8 cellular contexts compared by ENCODE assay signal in genomic region chr3:100335137-100335833, GRCh38. TPM values are rescaled to one million over a fixed set of nuclear protein-coding genes. Genes with fewer than 3 reads are reported as not detected.
DNase-seq lines count a peak whose midpoint lies in the region; ATAC-seq, FAIRE-seq and TF ChIP-seq lines count a peak whose summit lies in the region.

No MANE protein-coding gene starts in this region.

- H4K20me1 ChIP-seq in SU-DHL-6 (ENCODE audit: low read depth, low read length) = no peaks in the 10 kb centered on the region

- H3K9me3 ChIP-seq in SU-DHL-6 (ENCODE audit: insufficient read depth, low read length) = no peaks in the 10 kb centered on the region
- H3K9me3 ChIP-seq in duodenal mucosa (ENCODE audit: control insufficient read depth in 1 of 2, low read length in 2 of 2) = no peaks in the 10 kb centered on the region
- H3K9me3 ChIP-seq in mesenchymal stem cell (ENCODE audit: control insufficient read depth, low read length) = no peaks in the 10 kb centered on the region
- no peaks in the 10 kb centered on the region for H3K9me3 ChIP-seq in testis

- H3K4me2 ChIP-seq in SU-DHL-6 (ENCODE audit: low read depth, low read length, poor library complexity, severe bottlenecking) (peak overlapping the region; percentile 96), mesenchymal stem cell (ENCODE audit: low read length, poor library complexity, severe bottlenecking) (peak overlapping the region; percentile 79)

- peak overlapping the region; percentile 75 to 87 for H3K4ac ChIP-seq in mesenchymal stem cell (ENCODE audit: low read depth in 1 of 2, low read length in 2 of 2)

- peak overlapping the region; percentile 62 for H3K27ac ChIP-seq in HL-60 (replicated peaks)
- H3K27ac ChIP-seq in SU-DHL-6 (ENCODE audit: low read depth, low read length) = peak overlapping the region; percentile 74
- peak overlapping the region; percentile 54 for H3K27ac ChIP-seq in duodenal mucosa (ENCODE audit: low read depth, low read length)
- H3K27ac ChIP-seq in mesenchymal stem cell (ENCODE audit: low read length, poor library complexity, severe bottlenecking) = no peak overlapping the region
- peak overlapping the region; percentile 51 to 88 for H3K27ac ChIP-seq in testis

- H3K9me2 ChIP-seq in SU-DHL-6 (replicated peaks; ENCODE audit: insufficient read depth, low read length) = no peaks in the 10 kb centered on the region

- DNase-seq in COLO829 (ENCODE audit: low spot score) (peak; percentile 36), HL-60 (ENCODE audit: low read depth in 1 of 2, low spot score in 1 of 2) (peak; percentile 48 to 55), mesenchymal stem cell (peak; percentile 18), testis (peak; percentile 22), D721Med (ENCODE audit: insufficient read length, low spot score) (no peak)

- no peak for TF ChIP-seq CTCF in HL-60 (IDR thresholded peaks at IDR 0.05; ENCODE audit: insufficient read depth, low read length)
- TF ChIP-seq CTCF in SU-DHL-6 (IDR thresholded peaks at IDR 0.05; ENCODE audit: insufficient read depth, low read length, poor library complexity, severe bottlenecking) = no peak
- no peak for TF ChIP-seq CTCF in testis (IDR thresholded peaks at IDR 0.05)
- no peak for TF ChIP-seq CTCF in D721Med (IDR thresholded peaks at IDR 0.05; ENCODE audit: insufficient read depth, missing control alignments)

- peak overlapping the region; percentile 41 for H2BK15ac ChIP-seq in mesenchymal stem cell (ENCODE audit: low read depth, poor library complexity, severe bottlenecking)

- H3K4me3 ChIP-seq in HL-60 (replicated peaks; ENCODE audit: insufficient read depth, low read length) (peak overlapping the region; percentile 72), SU-DHL-6 (ENCODE audit: insufficient read depth, low read length, poor library complexity, severe bottlenecking) (peak overlapping the region; percentile 67), duodenal mucosa (ENCODE audit: low read depth in 1 of 2, low read length in 2 of 2) (peak overlapping the region; percentile 73 to 77), mesenchymal stem cell (ENCODE audit: insufficient read depth in 1 of 2, low read depth in 1 of 2, low read length in 2 of 2) (peak overlapping the region; percentile 73 to 77), testis (peak overlapping the region; percentile 63 to 78)

- peak; percentile 44 for ATAC-seq in GM19328 (IDR thresholded peaks at IDR 0.05; ENCODE audit: unreplicated experiment)

- no peak for FAIRE-seq in D721Med (lab: Jason Lieb, UNC)

- H3K18ac ChIP-seq in mesenchymal stem cell (ENCODE audit: low read depth in 1 of 2, low read length in 2 of 2) = peak overlapping the region; percentile 67 to 73

- no peak overlapping the region for H4K91ac ChIP-seq in mesenchymal stem cell (ENCODE audit: low read length)

- peak overlapping the region; percentile 43 for H2AK5ac ChIP-seq in mesenchymal stem cell (ENCODE audit: low read length, severe bottlenecking)

- TF ChIP-seq POLR2A in testis (IDR thresholded peaks at IDR 0.05) = no peak

- H3K79me2 ChIP-seq in SU-DHL-6 (ENCODE audit: insufficient read depth, low read length) = peaks cover 10% of the 10 kb centered on the region

- H3K14ac ChIP-seq in mesenchymal stem cell (ENCODE audit: low read length in 2 of 2) = no peak overlapping the region

- H2BK12ac ChIP-seq in mesenchymal stem cell (ENCODE audit: low read length in 2 of 2) = peak overlapping the region in 1 of 2 experiments; percentile 17

- H3K4me1 ChIP-seq in duodenal mucosa (ENCODE audit: control insufficient read depth in 1 of 2, insufficient read depth in 2 of 2, low read length in 2 of 2) (peaks cover 10 to 16% of the 10 kb centered on the region in 2 donors), mesenchymal stem cell (ENCODE audit: control insufficient read depth, insufficient read depth, low read depth, low read length) (peaks cover 12% of the 10 kb centered on the region), testis (peaks cover 8% of the 10 kb centered on the region)

- H3K36me3 ChIP-seq in SU-DHL-6 (ENCODE audit: low read length) = no peaks in the 10 kb centered on the region
- H3K36me3 ChIP-seq in duodenal mucosa (ENCODE audit: control insufficient read depth in 1 of 2, insufficient read depth in 2 of 2, low read length in 2 of 2) = peaks cover 0 to 9% of the 10 kb centered on the region in 2 donors
- H3K36me3 ChIP-seq in mesenchymal stem cell (ENCODE audit: control insufficient read depth in 1 of 2, insufficient read depth in 2 of 2, low read depth in 1 of 2, low read length in 2 of 2) = peaks cover 11 to 21% of the 10 kb centered on the region in 2 experiments
- no peaks in the 10 kb centered on the region for H3K36me3 ChIP-seq in testis (ENCODE audit: low read depth, missing control alignments)

- intact Hi-C loops in testis (cut with DNase I; ENCODE audit: low total_unique reads) = no loop called here

- H2BK5ac ChIP-seq in mesenchymal stem cell (ENCODE audit: low read depth, low read length, poor library complexity, severe bottlenecking) = no peak overlapping the region

- H3K27me3 ChIP-seq in HL-60 (ENCODE audit: insufficient read depth, poor library complexity, severe bottlenecking) (no peaks in the 10 kb centered on the region), SU-DHL-6 (ENCODE audit: low read length) (no peaks in the 10 kb centered on the region), duodenal mucosa (ENCODE audit: control insufficient read depth in 1 of 2, insufficient read depth in 2 of 2, low read length in 2 of 2) (no peaks in the 10 kb centered on the region), mesenchymal stem cell (ENCODE audit: control insufficient read depth in 1 of 2, insufficient read depth in 1 of 2, low read length in 2 of 2) (no peaks in the 10 kb centered on the region), testis (no peaks in the 10 kb centered on the region)

- H3F3A ChIP-seq in SU-DHL-6 (ENCODE audit: insufficient read depth) = peaks cover 9% of the 10 kb centered on the region; the same call in 1 of the 2 replicates

- H4K8ac ChIP-seq in mesenchymal stem cell (ENCODE audit: low read length) = peak overlapping the region; percentile 94

- peaks cover 22% of the 10 kb centered on the region for H3K79me1 ChIP-seq in mesenchymal stem cell (replicated peaks; ENCODE audit: low read length, poor library complexity, severe bottlenecking)

- H3K23ac ChIP-seq in mesenchymal stem cell (ENCODE audit: low read length in 2 of 2) = peak overlapping the region in 1 of 2 experiments; percentile 6

- H3K9ac ChIP-seq in SU-DHL-6 (ENCODE audit: low read length) (peak overlapping the region; percentile 74), duodenal mucosa (ENCODE audit: low read depth in 1 of 2, low read length in 2 of 2) (peak overlapping the region; percentile 55 to 74), mesenchymal stem cell (ENCODE audit: low read length) (peak overlapping the region; percentile 80)

- 78% methylated on average over 19 of the region's 20 CpGs for WGBS in mesenchymal stem cell
- 38 to 46% methylated on average over 18 to 20 of the region's 20 CpGs for WGBS in testis, 2 donors

- H2AFZ ChIP-seq in SU-DHL-6 (ENCODE audit: low read depth, low read length, severe bottlenecking) = peak overlapping the region; percentile 49
- H2AFZ ChIP-seq in mesenchymal stem cell (ENCODE audit: low read depth, low read length) = peak overlapping the region; percentile 29

- no peak overlapping the region for H2BK120ac ChIP-seq in mesenchymal stem cell (ENCODE audit: low read depth, low read length)

RNA-seq across cellular contexts. Expression of gene NIT2, which starts 0.7 kb away (rescaled TPM):
- polyA plus RNA-seq in mesenchymal stem cell (2013, experiment 1 of 2) = 23.0 TPM
- 23.8 TPM for polyA plus RNA-seq in mesenchymal stem cell (2013, experiment 2 of 2)
- total RNA-seq in testis = 10 to 100 TPM; 22.9 to 29.1 TPM
- polyA plus RNA-seq in testis (ENCODE audit: insufficient read depth, low read depth, low replicate concordance) = 21.7 TPM
